In genomic region chr20:60085551-60086132, GRCh38 we compare ENCODE assay signal across 22 cellular contexts.
A peak's percentile ranks its signal among the peaks of the same experiment; 100 is the strongest.
DNase-seq lines count a peak whose midpoint lies in the region; ATAC-seq, FAIRE-seq and TF ChIP-seq lines count a peak whose summit lies in the region.
"Had no signal": no experiment of that assay in that cellular context is flagged by ENCODE, and none has a peak within 500 bp of the region (broad histone marks: within the 10 kb centered on the region; RNA-seq: fewer than 3 reads in every experiment).

No MANE protein-coding gene starts in this region.

- H3K27ac Mint-ChIP-seq in endodermal cell (no peak overlapping the region), natural killer cell (peak overlapping the region in 1 of 2 donors; percentile 12)

- no peak overlapping the region for H2AFZ ChIP-seq in HepG2 (ENCODE audit: low read length)

- POLR2A ChIA-PET in HepG2 (lab: Yijun Ruan, JAX): no interaction called here

- no peak for TF ChIP-seq RAD21 in HepG2 (CRISPR knock-in tag; IDR thresholded peaks at IDR 0.05)

- H3K4me1 ChIP-seq in HepG2 (ENCODE audit: insufficient read depth, low read length): no peaks in the 10 kb centered on the region
- no peaks in the 10 kb centered on the region for H3K4me1 ChIP-seq in right lobe of liver
- H3K4me1 ChIP-seq in endodermal cell (ENCODE audit: control insufficient read depth, insufficient read depth, low read length): no peaks in the 10 kb centered on the region
- H3K4me1 ChIP-seq in spleen: peaks cover 0 to 13% (median 2%) of the 10 kb centered on the region in 6 donors
- H3K4me1 ChIP-seq: Peyer's patch had no signal

- H4K20me1 ChIP-seq in HepG2 (ENCODE audit: insufficient read depth, low read length): no peaks in the 10 kb centered on the region

- no peaks in the 10 kb centered on the region for H3K79me2 ChIP-seq in HepG2 (ENCODE audit: insufficient read depth, low read length)

- H3K9ac ChIP-seq in HepG2 (ENCODE audit: insufficient read depth, low read depth, low read length) (no peak overlapping the region), endodermal cell (ENCODE audit: extremely low read depth, low read length, poor library complexity, severe bottlenecking) (no peak overlapping the region)

- CTCF ChIA-PET in HepG2 (lab: Yijun Ruan, JAX; ENCODE audit: low intra/inter-chr PET ratio, low total read pairs): no interaction called here

- H3K4me3 Mint-ChIP-seq in endodermal cell: no peak overlapping the region
- peak overlapping the region; percentile 47 for H3K4me3 Mint-ChIP-seq in natural killer cell
- H3K4me3 Mint-ChIP-seq: CD14-positive monocyte, IgD-negative memory B cell had no signal

- H3K27ac ChIP-seq in HepG2 (ENCODE audit: extremely low read length, insufficient read depth, low read length) (no peak overlapping the region), right lobe of liver (no peak overlapping the region), endodermal cell (ENCODE audit: low read depth, low read length) (no peak overlapping the region), spleen (no peak overlapping the region)
- H3K27ac ChIP-seq: Peyer's patch had no signal

- H3K27me3 Mint-ChIP-seq in endodermal cell (ENCODE audit: insufficient read depth) (peaks cover 14% of the 10 kb centered on the region), natural killer cell (ENCODE audit: low read depth in 2 of 2) (no peaks in the 10 kb centered on the region)

- H3K27me3 ChIP-seq in HepG2 (ENCODE audit: control insufficient read depth in 1 of 2, insufficient read depth in 2 of 2, low read length in 2 of 2) (peaks cover 2 to 25% of the 10 kb centered on the region in 2 experiments; a peak in 2 of 5 replicates), right lobe of liver (no peaks in the 10 kb centered on the region), endodermal cell (ENCODE audit: control insufficient read depth, insufficient read depth, low read length, poor library complexity, severe bottlenecking) (no peaks in the 10 kb centered on the region), spleen (replicated peaks in 1 of 7) (peaks cover 0 to 35% (median 22%) of the 10 kb centered on the region in 7 donors)
- H3K27me3 ChIP-seq: Peyer's patch had no signal

- no peak overlapping the region for H3K4me2 ChIP-seq in HepG2 (ENCODE audit: low read depth, low read length)

- peak; percentile 82 for ATAC-seq in HepG2
- no peak for ATAC-seq in right lobe of liver
- no peak for ATAC-seq in natural killer cell
- ATAC-seq in HG02798 (IDR thresholded peaks at IDR 0.05; ENCODE audit: poor library complexity, unreplicated experiment): no peak
- ATAC-seq: GM12878, Right ventricle myocardium inferior had no signal

- H3K4me1 Mint-ChIP-seq in endodermal cell: no peaks in the 10 kb centered on the region
- peaks cover 32 to 55% of the 10 kb centered on the region in 2 donors for H3K4me1 Mint-ChIP-seq in natural killer cell
- H3K4me1 Mint-ChIP-seq: IgD-negative memory B cell had no signal

- under 1% methylated on average over 8 of the region's 9 CpGs for WGBS in HepG2 (ENCODE audit: low lambda C conversion rate)
- 65% methylated on average over 6 of the region's 9 CpGs for WGBS in right lobe of liver (ENCODE audit: insufficient coverage, low coverage, low lambda C conversion rate, missing lambda C conversion rate)
- WGBS in endodermal cell (ENCODE audit: insufficient coverage in 1 of 2, insufficient read length in 1 of 2), 2 experiments: 75 to 84% methylated on average over 6 to 9 of the region's 9 CpGs
- WGBS in spleen, 5 donors: 81 to 90% (median 86%) methylated on average over 7 to 9 of the region's 9 CpGs

- DNase-seq in HepG2 (ENCODE audit: low spot score) (no peak), right lobe of liver (no peak), endodermal cell (peak; percentile 73), natural killer cell (no peak), occipital lobe (lab: John Stamatoyannopoulos, UW) (no peak), spleen (no peak)
- no peak for DNase-seq in stimulated activated naive CD4-positive, alpha-beta T cell treated with Interleukin-2 at 50 U/mL for 16 hours (lab: John Stamatoyannopoulos, UW)
- DNase-seq: 8988T, COR-L47, DMS53, EL, NCI-H1092 treated with DMSO at 0.1 percent for 48 hours, NCI-H2081, NCI-H2171 treated with DMSO at 0.1 percent for 48 hours, NCI-H446, NCI-H526 treated with DMSO at 0.1 percent for 48 hours, Peyer's patch had no signal

- no TSS peak for BruUV-seq in HepG2 (replicated peaks; lab: Mats Ljungman, UMichigan)

- TF ChIP-seq EP300 in HepG2 (IDR thresholded peaks at IDR 0.05; ENCODE audit: low read depth in 2 of 2, low read length in 2 of 2) (no peak), HepG2 (CRISPR knock-in tag; IDR thresholded peaks at IDR 0.05; ENCODE audit: borderline replicate concordance) (no peak)

- TF ChIP-seq CTCF in HepG2 (CRISPR knock-in tag; IDR thresholded peaks at IDR 0.05): no peak
- TF ChIP-seq CTCF in right lobe of liver (IDR thresholded peaks at IDR 0.05): no peak
- TF ChIP-seq CTCF in endodermal cell (conservative IDR thresholded peaks at IDR 0.05): peak; percentile 62
- TF ChIP-seq CTCF in natural killer cell (IDR thresholded peaks at IDR 0.05): no peak
- no peak for TF ChIP-seq CTCF in spleen (IDR thresholded peaks at IDR 0.05 in 8 of 11, conservative IDR thresholded peaks at IDR 0.05 in 3 of 11)

- H3K9me3 Mint-ChIP-seq in endodermal cell (no peaks in the 10 kb centered on the region), natural killer cell (no peaks in the 10 kb centered on the region)

- no peak for TF ChIP-seq POLR2A in HepG2 (IDR thresholded peaks at IDR 0.05; ENCODE audit: insufficient read depth in 1 of 2, low read depth in 2 of 2, low read length in 2 of 2)
- TF ChIP-seq POLR2A in right lobe of liver (IDR thresholded peaks at IDR 0.05): no peak
- TF ChIP-seq POLR2A in spleen (IDR thresholded peaks at IDR 0.05): no peak

- intact Hi-C loops in HepG2 (cut with micrococcal nuclease; ENCODE audit: unreplicated experiment): no loop called here
- intact Hi-C loops in right lobe of liver (cut with DNase I): no loop called here
- intact Hi-C loops in natural killer cell (cut with micrococcal nuclease): no loop called here
- intact Hi-C loops in spleen (cut with DNase I; ENCODE audit: low total_unique reads): no loop called here

- no peaks in the 10 kb centered on the region for H3K9me3 ChIP-seq in HepG2 (ENCODE audit: low read length)
- H3K9me3 ChIP-seq in right lobe of liver: no peaks in the 10 kb centered on the region
- no peaks in the 10 kb centered on the region for H3K9me3 ChIP-seq in endodermal cell (ENCODE audit: control insufficient read depth, low read length)
- no peaks in the 10 kb centered on the region for H3K9me3 ChIP-seq in spleen
- H3K9me3 ChIP-seq: Peyer's patch had no signal

- FAIRE-seq in HepG2 (lab: Jason Lieb, UNC): no peak
- FAIRE-seq: GM12878 had no signal

- in situ Hi-C loops in HepG2 (cut with HindIII; ENCODE audit: extremely low pct_ligation_motif_present, low pct_unique_long_range_greater_than_20kb): no loop called here

- H3K36me3 ChIP-seq in HepG2 (replicated peaks in 1 of 2; ENCODE audit: control insufficient read depth in 1 of 2, insufficient read depth in 2 of 2, low read length in 2 of 2) (no peaks in the 10 kb centered on the region), right lobe of liver (no peaks in the 10 kb centered on the region), endodermal cell (ENCODE audit: control insufficient read depth, insufficient read depth, low read length) (no peaks in the 10 kb centered on the region), spleen (no peaks in the 10 kb centered on the region)
- H3K36me3 ChIP-seq: Peyer's patch had no signal

- H3K36me3 Mint-ChIP-seq in endodermal cell (ENCODE audit: low read depth): no peaks in the 10 kb centered on the region
- no peaks in the 10 kb centered on the region for H3K36me3 Mint-ChIP-seq in natural killer cell
- H3K36me3 Mint-ChIP-seq: IgD-negative memory B cell had no signal

- no peak overlapping the region for H3K4me3 ChIP-seq in HepG2 (replicated peaks in 1 of 3; ENCODE audit: insufficient read depth in 1 of 3, low read depth in 2 of 3, low read length in 3 of 3)
- no peak overlapping the region for H3K4me3 ChIP-seq in right lobe of liver
- no peak overlapping the region for H3K4me3 ChIP-seq in endodermal cell (ENCODE audit: low read length)
- H3K4me3 ChIP-seq in spleen: no peak overlapping the region
- H3K4me3 ChIP-seq: GM12878, Peyer's patch had no signal

TF ChIP-seq in HepG2, 621 proteins besides CTCF, POLR2A, EP300 and RAD21:
- TF ChIP-seq ZKSCAN8 (CRISPR knock-in tag; IDR thresholded peaks at IDR 0.05; ENCODE audit: borderline replicate concordance) (no peak), ZBTB38 (CRISPR knock-in tag; IDR thresholded peaks at IDR 0.05) (no peak), CREM (IDR thresholded peaks at IDR 0.05) (no peak), CREM (CRISPR knock-in tag; IDR thresholded peaks at IDR 0.05) (no peak)
- TF ChIP-seq, protein P1, sequence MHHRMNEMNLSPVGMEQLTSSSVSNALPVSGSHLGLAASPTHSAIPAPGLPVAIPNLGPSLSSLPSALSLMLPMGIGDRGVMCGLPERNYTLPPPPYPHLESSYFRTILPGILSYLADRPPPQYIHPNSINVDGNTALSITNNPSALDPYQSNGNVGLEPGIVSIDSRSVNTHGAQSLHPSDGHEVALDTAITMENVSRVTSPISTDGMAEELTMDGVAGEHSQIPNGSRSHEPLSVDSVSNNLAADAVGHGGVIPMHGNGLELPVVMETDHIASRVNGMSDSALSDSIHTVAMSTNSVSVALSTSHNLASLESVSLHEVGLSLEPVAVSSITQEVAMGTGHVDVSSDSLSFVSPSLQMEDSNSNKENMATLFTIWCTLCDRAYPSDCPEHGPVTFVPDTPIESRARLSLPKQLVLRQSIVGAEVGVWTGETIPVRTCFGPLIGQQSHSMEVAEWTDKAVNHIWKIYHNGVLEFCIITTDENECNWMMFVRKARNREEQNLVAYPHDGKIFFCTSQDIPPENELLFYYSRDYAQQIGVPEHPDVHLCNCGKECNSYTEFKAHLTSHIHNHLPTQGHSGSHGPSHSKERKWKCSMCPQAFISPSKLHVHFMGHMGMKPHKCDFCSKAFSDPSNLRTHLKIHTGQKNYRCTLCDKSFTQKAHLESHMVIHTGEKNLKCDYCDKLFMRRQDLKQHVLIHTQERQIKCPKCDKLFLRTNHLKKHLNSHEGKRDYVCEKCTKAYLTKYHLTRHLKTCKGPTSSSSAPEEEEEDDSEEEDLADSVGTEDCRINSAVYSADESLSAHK (CRISPR knock-in tag; IDR thresholded peaks at IDR 0.05; ENCODE audit: borderline replicate concordance): no peak
